Comparison of ENCODE assay signal across 10 cellular contexts in genomic region chr4:129526812-129527211, GRCh38.
DNase-seq lines count a peak whose midpoint lies in the region; ATAC-seq, FAIRE-seq and TF ChIP-seq lines count a peak whose summit lies in the region.
"Had no signal": no experiment of that assay in that cellular context is flagged by ENCODE, and none has a peak within 500 bp of the region (broad histone marks: within the 10 kb centered on the region; RNA-seq: fewer than 3 reads in every experiment).

No MANE protein-coding gene starts in this region.

- ATAC-seq in HG02981 (IDR thresholded peaks at IDR 0.05; ENCODE audit: unreplicated experiment) = no peak

- TF ChIP-seq CTCF in bronchial epithelial cell (IDR thresholded peaks at IDR 0.05; ENCODE audit: insufficient read depth, low read length, severe bottlenecking) = peak; percentile 8

- H3K27me3 ChIP-seq in bronchial epithelial cell (ENCODE audit: control insufficient read depth, insufficient read depth, low read length) = no peaks in the 10 kb centered on the region

- no peak overlapping the region for H3K4me3 ChIP-seq in bronchial epithelial cell (ENCODE audit: low read depth, low read length)

- no peaks in the 10 kb centered on the region for H3K36me3 ChIP-seq in bronchial epithelial cell (ENCODE audit: control insufficient read depth, insufficient read depth, low read length)

- FAIRE-seq in bronchial epithelial cell (lab: Jason Lieb, UNC) = no peak

- DNase-seq in SIG-M5 treated with dmso at 0.1 percent for 504 hours (lab: John Stamatoyannopoulos, UW; ENCODE audit: unreplicated experiment) (peak; percentile 33), SIG-M5 (lab: John Stamatoyannopoulos, UW) (no peak), NCI-H526 treated with DMSO at 0.1 percent for 48 hours (lab: John Stamatoyannopoulos, UW) (peak; percentile 19), bronchial epithelial cell (ENCODE audit: low read depth) (peak; percentile 41), putamen (ENCODE audit: low spot score) (peak; percentile 25), SKM-1 (lab: John Stamatoyannopoulos, UW; ENCODE audit: unreplicated experiment) (no peak), DMS153 (lab: John Stamatoyannopoulos, UW) (no peak)
- DNase-seq: HCEC 1CT, SHP77 treated with DMSO at 0.1 percent for 48 hours had no signal

Comparison
In these comparisons a context has a peak if more than half of its experiments do, and no peak if none do; other contexts are left out.
1. DNase-seq: peak in SIG-M5 treated with dmso at 0.1 percent for 504 hours (single experiment), NCI-H526 treated with DMSO at 0.1 percent for 48 hours (single experiment), bronchial epithelial cell (single experiment) and putamen (single experiment); none in SIG-M5 (single experiment), SKM-1 (single experiment) and DMS153 (single experiment).